Comparison of ENCODE assay signal across 22 cellular contexts in genomic region chr11:86663741-86664140, GRCh38. TPM values are rescaled to one million over a fixed set of nuclear protein-coding genes. Genes with fewer than 3 reads are reported as not detected.
DNase-seq lines count a peak whose midpoint lies in the region; ATAC-seq and TF ChIP-seq lines count a peak whose summit lies in the region.
"Had no signal": no experiment of that assay in that cellular context is flagged by ENCODE, and none has a peak within 500 bp of the region (broad histone marks: within the 10 kb centered on the region; RNA-seq: fewer than 3 reads in every experiment).

No MANE protein-coding gene starts in this region.

- DNase-seq in fibroblast of pulmonary artery (ENCODE audit: low read depth): peak; percentile 34
- no peak for DNase-seq in left colon
- DNase-seq in sigmoid colon: no peak
- no peak for DNase-seq in uterus
- DNase-seq in foreskin melanocyte: no peak
- DNase-seq: C1 segment of cervical spinal cord; CD4-positive, alpha-beta memory T cell; COR-L47; IMR-90; KG1; NCI-H1048; NCI-H1417; NCI-H1694; NCI-H2029 treated with DMSO at 0.1 percent for 48 hours; NCI-H2227 treated with DMSO at 0.1 percent for 48 hours; NCI-H526 treated with DMSO at 0.1 percent for 48 hours; PC-9; RPMI8226; SHP77 had no signal

- no peak for TF ChIP-seq EP300 in sigmoid colon (IDR thresholded peaks at IDR 0.05)

- H3K4me1 ChIP-seq in sigmoid colon: peaks cover 0 to 45% (median 31%) of the 10 kb centered on the region in 4 donors
- H3K4me1 ChIP-seq in uterus: peaks cover 0 to 5% of the 10 kb centered on the region in 2 donors

- TF ChIP-seq POLR2A in sigmoid colon (IDR thresholded peaks at IDR 0.05): no peak
- TF ChIP-seq POLR2A in uterus (IDR thresholded peaks at IDR 0.05): no peak

- H3K36me3 ChIP-seq in sigmoid colon: no peaks in the 10 kb centered on the region
- no peaks in the 10 kb centered on the region for H3K36me3 ChIP-seq in uterus

- intact Hi-C loops in left colon (cut with DNase I, micrococcal nuclease) (no loop called here), sigmoid colon (cut with DNase I) (no loop called here), uterus (cut with DNase I; ENCODE audit: low total_unique reads) (no loop called here)

- no peak for TF ChIP-seq CTCF in fibroblast of pulmonary artery (IDR thresholded peaks at IDR 0.05; ENCODE audit: low read length, missing control alignments)
- no peak for TF ChIP-seq CTCF in sigmoid colon (IDR thresholded peaks at IDR 0.05)
- no peak for TF ChIP-seq CTCF in uterus (IDR thresholded peaks at IDR 0.05)

- peak overlapping the region in 3 of 4 donors; percentile 40 to 73 (median 69) for H3K27ac ChIP-seq in sigmoid colon
- H3K27ac ChIP-seq in uterus: peak overlapping the region; percentile 33 to 73
- H3K27ac ChIP-seq: PC-9 had no signal

- no peaks in the 10 kb centered on the region for H3K27me3 ChIP-seq in sigmoid colon
- no peaks in the 10 kb centered on the region for H3K27me3 ChIP-seq in uterus

- H3K9me3 ChIP-seq in sigmoid colon (no peaks in the 10 kb centered on the region), uterus (no peaks in the 10 kb centered on the region)

- no peak overlapping the region for H3K4me3 ChIP-seq in fibroblast of pulmonary artery (replicated peaks; ENCODE audit: low read depth, low read length)
- no peak overlapping the region for H3K4me3 ChIP-seq in sigmoid colon
- H3K4me3 ChIP-seq in uterus: no peak overlapping the region
- H3K4me3 ChIP-seq: PC-9 had no signal

- 9 to 57% methylated on average over 4 of the region's 4 CpGs for WGBS in sigmoid colon, 2 donors

- ATAC-seq in left colon (peak; percentile 85), HG03108 (IDR thresholded peaks at IDR 0.05; ENCODE audit: unreplicated experiment) (no peak), HG02970 (IDR thresholded peaks at IDR 0.05; ENCODE audit: low FRiP score, unreplicated experiment) (no peak), HG03521 (IDR thresholded peaks at IDR 0.05; ENCODE audit: unreplicated experiment) (no peak)

RNA-seq across cellular contexts. Expression of gene ME3, which starts 8.7 kb away (rescaled TPM):
- 10 to 100 TPM; 35.8 to 38.1 TPM for total RNA-seq in left colon
- total RNA-seq in sigmoid colon: 10 to 100 TPM; 25.5 to 53.2 (median 37.0) TPM
- 10 to 100 TPM in 2 of 3 donors, 1 to 10 TPM in 1; 7.8 to 13.6 (median 10.9) TPM for polyA plus RNA-seq in sigmoid colon
- total RNA-seq in uterus: 100 to 1,000 TPM in 1 of 4 donors, 10 to 100 TPM in 3; 44.3 to 169 (median 54.2) TPM
